Comparison of ENCODE assay signal across 25 cellular contexts in genomic region chr10:60473557-60473956, GRCh38.
DNase-seq lines count a peak whose midpoint lies in the region; TF ChIP-seq lines count a peak whose summit lies in the region.
"Had no signal": no experiment of that assay in that cellular context is flagged by ENCODE, and none has a peak within 500 bp of the region (broad histone marks: within the 10 kb centered on the region; RNA-seq: fewer than 3 reads in every experiment).

No MANE protein-coding gene starts in this region.

- BruUV-seq in Calu3 (replicated peaks; lab: Mats Ljungman, UMichigan) = no TSS peak

- H3K9me3 Mint-ChIP-seq in Calu3 (ENCODE audit: low read depth, unreplicated experiment) (no peaks in the 10 kb centered on the region), osteocyte (ENCODE audit: unreplicated experiment) (no peaks in the 10 kb centered on the region)
- H3K9me3 Mint-ChIP-seq: activated B cell treated with CpG ODN at 0.5 μM for 24 hours; activated T-cell treated with anti-CD3 and anti-CD28 coated beads, Interleukin-2, amount 50 U/mL, for 4 hours; nephron progenitor cell had no signal

- H3K36me3 Mint-ChIP-seq in Calu3 (ENCODE audit: insufficient read depth, unreplicated experiment) (no peaks in the 10 kb centered on the region), osteocyte (ENCODE audit: unreplicated experiment) (no peaks in the 10 kb centered on the region)

- in situ Hi-C loops in KBM-7 (cut with MboI; ENCODE audit: low pct_unique_long_range_greater_than_20kb, low sequenced_read_pairs) = no loop called here

- H3K36me3 ChIP-seq in KMS-11 (ENCODE audit: insufficient read depth) = no peaks in the 10 kb centered on the region; the same call in 1 of the 2 replicates
- H3K36me3 ChIP-seq: lower lobe of right lung, ovary, stomach, thyroid gland had no signal

- 64 to 78% methylated on average over 2 of the region's 2 CpGs for WGBS in lower leg skin, 2 donors

- intact Hi-C loops in Calu3 (cut with micrococcal nuclease; ENCODE audit: unreplicated experiment) = loop anchor here (1.0 kb wide), 1 partner anchor 8 kb away; no protein-coding TSS in a partner anchor
- intact Hi-C loops in lower leg skin (cut with DNase I; ENCODE audit: low total_unique reads) = no loop called here

- H3K27ac ChIP-seq in KMS-11 = 0 out of 2 replicates have a peak overlapping the region, but pooled peaks have one; percentile 4
- H3K27ac ChIP-seq: lower lobe of right lung, ovary, stomach, thyroid gland had no signal

- peaks cover 92% of the 10 kb centered on the region for H3K79me2 ChIP-seq in KMS-11 (ENCODE audit: insufficient read depth, low read depth)

- no peak overlapping the region for H3K4me3 ChIP-seq in KMS-11 (IDR thresholded peaks at IDR 0.05; ENCODE audit: insufficient read depth, low read depth, low read length)
- no peak overlapping the region for H3K4me3 ChIP-seq in lower leg skin (ENCODE audit: low read depth, poor library complexity, severe bottlenecking)
- H3K4me3 ChIP-seq: GM12878, lower lobe of right lung, ovary, stomach, thyroid gland had no signal

- TF ChIP-seq CTCF in Calu3 (IDR thresholded peaks at IDR 0.05; ENCODE audit: unreplicated experiment) (no peak), KMS-11 (conservative IDR thresholded peaks at IDR 0.05; ENCODE audit: low read depth, low read length) (no peak), osteocyte (IDR thresholded peaks at IDR 0.05) (no peak), lower leg skin (IDR thresholded peaks at IDR 0.05) (no peak)

- DNase-seq in Calu3 (no peak), SW480 (ENCODE audit: low spot score) (peak; percentile 1), kidney glomerular epithelial cell (lab: John Stamatoyannopoulos, UW) (peak; percentile 70), osteocyte (ENCODE audit: extremely low spot score, unreplicated experiment) (no peak), lower leg skin (ENCODE audit: low spot score in 2 of 2) (no peak), DMS 273 (lab: John Stamatoyannopoulos, UW; ENCODE audit: unreplicated experiment) (no peak), KBM-7 (no peak)
- DNase-seq: activated B cell treated with CpG ODN at 0.5 μM for 24 hours; activated CD4-positive, alpha-beta T cell treated with anti-CD3 and anti-CD28 coated beads, Interleukin-2, amount 50 U/mL, for 1 hour; activated gamma-delta T cell treated with Interleukin-2 at 50 U/mL for 16 hours; activated T-cell treated with anti-CD3 and anti-CD28 coated beads, Interleukin-2, amount 50 U/mL, for 4 hours; islet precursor cell; lower lobe of right lung; NCI-H1436; NCI-H446; nephron progenitor cell; ovary; SHP77; small intestine; stimulated activated CD4-positive, alpha-beta T cell treated with anti-CD3 and anti-CD28 coated beads, Interleukin-1b, Interleukin-23, amount 100 ng/mL, for 48 hours; stomach; T-helper 9 cell; thyroid gland had no signal

- H3K27me3 ChIP-seq in KMS-11 (ENCODE audit: insufficient read depth, low read depth) = no peaks in the 10 kb centered on the region
- H3K27me3 ChIP-seq: ovary, stomach, thyroid gland had no signal

- H3K9ac ChIP-seq in KMS-11 = no peak overlapping the region

- CTCF ChIA-PET in Calu3 (lab: Charles Lee) = no interaction called here

- no peak overlapping the region for H3K4me2 ChIP-seq in KMS-11

- H3K27me3 Mint-ChIP-seq in Calu3 (ENCODE audit: unreplicated experiment) (no peaks in the 10 kb centered on the region), osteocyte (ENCODE audit: unreplicated experiment) (no peaks in the 10 kb centered on the region)

- peaks cover 15% of the 10 kb centered on the region for H3K4me1 Mint-ChIP-seq in Calu3 (ENCODE audit: low read depth, unreplicated experiment)
- peaks cover 3% of the 10 kb centered on the region for H3K4me1 Mint-ChIP-seq in osteocyte (ENCODE audit: unreplicated experiment)
- H3K4me1 Mint-ChIP-seq: activated B cell treated with CpG ODN at 0.5 μM for 24 hours, nephron progenitor cell had no signal

- H3K4me3 Mint-ChIP-seq in Calu3 (ENCODE audit: low read depth, unreplicated experiment) = no peak overlapping the region
- H3K4me3 Mint-ChIP-seq in osteocyte (ENCODE audit: unreplicated experiment) = no peak overlapping the region
- H3K4me3 Mint-ChIP-seq: activated B cell treated with CpG ODN at 0.5 μM for 24 hours; activated T-cell treated with anti-CD3 and anti-CD28 coated beads, Interleukin-2, amount 50 U/mL, for 4 hours; nephron progenitor cell had no signal

- H4K20me1 ChIP-seq in KMS-11 (ENCODE audit: insufficient read depth) = peaks cover 5% of the 10 kb centered on the region; the same call in 1 of the 2 replicates

- peaks cover 78% of the 10 kb centered on the region for H3K4me1 ChIP-seq in KMS-11 (ENCODE audit: low read depth, poor library complexity, severe bottlenecking)
- H3K4me1 ChIP-seq: lower lobe of right lung, stomach had no signal

- no peak overlapping the region for H2AFZ ChIP-seq in KMS-11 (ENCODE audit: low read depth)

- no peak for TF ChIP-seq POLR2A in lower leg skin (IDR thresholded peaks at IDR 0.05)

- peak overlapping the region; percentile 15 for H3K27ac Mint-ChIP-seq in Calu3 (ENCODE audit: unreplicated experiment)
- H3K27ac Mint-ChIP-seq in osteocyte (ENCODE audit: unreplicated experiment) = no peak overlapping the region
- H3K27ac Mint-ChIP-seq: activated B cell treated with CpG ODN at 0.5 μM for 24 hours, nephron progenitor cell had no signal

Comparison
In these comparisons a context has a peak if more than half of its experiments do, and no peak if none do; other contexts are left out.
1. DNase-seq: peak in SW480 (single experiment) and kidney glomerular epithelial cell (single experiment); none in Calu3 (single experiment), osteocyte (single experiment), lower leg skin (0 of 2), DMS 273 (single experiment) and KBM-7 (single experiment).